In genomic region chr4:1763550-1764080, GRCh38 we compare ENCODE assay signal across 2 cellular contexts.
TF ChIP-seq lines count a peak whose summit lies in the region.

No MANE protein-coding gene starts in this region.

TF ChIP-seq in H1, 55 proteins besides CTCF, POLR2A, EP300 and RAD21:
- TF ChIP-seq GABPA (IDR thresholded peaks at IDR 0.05; ENCODE audit: borderline replicate concordance, insufficient read depth, low read length) (0 out of 2 replicates have a peak, but pooled peaks have one; percentile 29), JUN (IDR thresholded peaks at IDR 0.05; ENCODE audit: low read depth, low read length) (no peak)

TF ChIP-seq in liver, 16 proteins besides CTCF, POLR2A, EP300 and RAD21:
- TF ChIP-seq MAX (IDR thresholded peaks at IDR 0.05) (no peak), ZBTB33 (IDR thresholded peaks at IDR 0.05) (no peak), HNF4A (conservative IDR thresholded peaks at IDR 0.05) (no peak), RXRA (IDR thresholded peaks at IDR 0.05) (no peak), ATF3 (IDR thresholded peaks at IDR 0.05) (no peak), SP1 (IDR thresholded peaks at IDR 0.05) (no peak), NR2F2 (IDR thresholded peaks at IDR 0.05) (no peak), HNF4G (IDR thresholded peaks at IDR 0.05) (no peak), REST (IDR thresholded peaks at IDR 0.05) (no peak), TAF1 (conservative IDR thresholded peaks at IDR 0.05) (no peak), YY1 (IDR thresholded peaks at IDR 0.05) (no peak), FOXA2 (IDR thresholded peaks at IDR 0.05) (no peak), EGR1 (IDR thresholded peaks at IDR 0.05; ENCODE audit: low read depth in 2 of 2) (no peak), FOXA1 (IDR thresholded peaks at IDR 0.05) (no peak), JUND (IDR thresholded peaks at IDR 0.05) (no peak), GABPA (IDR thresholded peaks at IDR 0.05 in 1 of 2, conservative IDR thresholded peaks at IDR 0.05 in 1 of 2) (no peak)
